ENCODE assay signal across 9 cellular contexts in the genomic region with DNA sequence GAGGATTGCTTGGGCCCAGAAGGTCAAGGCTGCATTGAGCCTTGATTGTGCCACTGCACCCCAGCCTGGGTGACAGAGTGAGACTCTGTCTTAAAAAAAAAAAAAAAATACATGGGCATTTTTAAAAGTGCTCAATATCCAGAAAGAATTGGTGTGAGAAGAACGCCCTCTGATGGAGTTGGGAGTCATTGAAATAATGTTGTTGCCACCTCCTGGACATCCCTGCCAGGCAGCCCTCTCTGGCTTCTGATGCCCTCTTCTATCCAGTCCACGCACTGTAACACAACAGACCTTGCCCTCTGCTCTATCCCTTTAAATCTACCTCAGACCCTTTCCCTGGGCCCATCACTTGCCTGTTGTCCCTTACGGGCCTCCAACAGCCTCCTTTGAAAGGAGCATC. TPM values are rescaled to one million over a fixed set of nuclear protein-coding genes. Genes with fewer than 3 reads are reported as not detected.
DNase-seq lines count a peak whose midpoint lies in the region; ATAC-seq and TF ChIP-seq lines count a peak whose summit lies in the region.
"Had no signal": no experiment of that assay in that cellular context is flagged by ENCODE, and none has a peak within 500 bp of the region (broad histone marks: within the 10 kb centered on the region; RNA-seq: fewer than 3 reads in every experiment).

No MANE protein-coding gene starts in this region.

- peaks cover 23% of the 10 kb centered on the region for H3K36me3 Mint-ChIP-seq in CD8-positive, alpha-beta T cell
- H3K36me3 Mint-ChIP-seq in T-cell, result peaks cover 5% of the 10 kb centered on the region
- H3K36me3 Mint-ChIP-seq in immature natural killer cell, result peaks cover 25 to 68% (median 60%) of the 10 kb centered on the region in 3 donors

- H3K9me3 Mint-ChIP-seq in CD8-positive, alpha-beta T cell, result no peaks in the 10 kb centered on the region
- H3K9me3 Mint-ChIP-seq in T-cell, result no peaks in the 10 kb centered on the region
- no peaks in the 10 kb centered on the region for H3K9me3 Mint-ChIP-seq in immature natural killer cell

- H2AFZ ChIP-seq in HCT116 (ENCODE audit: low read depth, low read length, poor library complexity, severe bottlenecking), result no peak overlapping the region

- TF ChIP-seq RAD21 in HCT116 (IDR thresholded peaks at IDR 0.05; ENCODE audit: low read depth), result peak; percentile 68

- peaks cover 24% of the 10 kb centered on the region for H3K27me3 Mint-ChIP-seq in CD8-positive, alpha-beta T cell (ENCODE audit: low read depth)
- H3K27me3 Mint-ChIP-seq in T-cell, result peaks cover 21 to 22% of the 10 kb centered on the region in 2 donors
- peaks cover 1 to 8% (median 6%) of the 10 kb centered on the region in 3 donors for H3K27me3 Mint-ChIP-seq in immature natural killer cell (ENCODE audit: low read depth in 3 of 3)

- peak overlapping the region; percentile 40 for H3K4me3 Mint-ChIP-seq in CD8-positive, alpha-beta T cell
- H3K4me3 Mint-ChIP-seq in T-cell (peak overlapping the region in 2 of 3 donors; percentile 13 to 42), immature natural killer cell (peak overlapping the region; percentile 96 to 100 (median 100))

- DNase-seq in CD8-positive, alpha-beta T cell, result peak in 1 of 7 experiments; percentile 20
- peak; percentile 29 for DNase-seq in HCT116 (ENCODE audit: low read depth, low spot score)
- peak in 9 of 34 experiments; percentile 6 to 35 (median 19) for DNase-seq in T-cell
- peak; percentile 67 to 70 (median 67) for DNase-seq in immature natural killer cell
- DNase-seq in hippocampal formation (lab: John Stamatoyannopoulos, UW), result no peak
- DNase-seq in COLO668 (lab: John Stamatoyannopoulos, UW; ENCODE audit: unreplicated experiment), result no peak
- DNase-seq: right lobe of liver had no signal

- H3K27ac Mint-ChIP-seq in CD8-positive, alpha-beta T cell, result peak overlapping the region; percentile 12
- peak overlapping the region; percentile 14 to 65 for H3K27ac Mint-ChIP-seq in T-cell
- H3K27ac Mint-ChIP-seq in immature natural killer cell, result peak overlapping the region; percentile 89 to 98 (median 96)

- H3K27me3 ChIP-seq in CD8-positive, alpha-beta T cell (ENCODE audit: insufficient read depth, low read length), result no peaks in the 10 kb centered on the region
- H3K27me3 ChIP-seq in HCT116 (ENCODE audit: insufficient read depth, low read length), result no peaks in the 10 kb centered on the region

- peak; percentile 49 for TF ChIP-seq CTCF in CD8-positive, alpha-beta T cell (IDR thresholded peaks at IDR 0.05)
- TF ChIP-seq CTCF in HCT116 (IDR thresholded peaks at IDR 0.05 in 2 of 3, conservative IDR thresholded peaks at IDR 0.05 in 1 of 3; ENCODE audit: borderline replicate concordance in 1 of 3, insufficient read depth in 1 of 3, low read depth in 2 of 3, low read length in 2 of 3), result peak; percentile 46 to 79 (median 61); a peak in 5 of 6 replicates

- H4K20me1 ChIP-seq in HCT116 (ENCODE audit: insufficient read depth), result no peaks in the 10 kb centered on the region

- intact Hi-C loops in CD8-positive, alpha-beta T cell (cut with DNase I, micrococcal nuclease), result loop anchor here (1.0 to 5.0 kb wide), 3 partner anchors 125 to 278 kb away; no protein-coding TSS in a partner anchor
- intact Hi-C loops in HCT116 (cut with micrococcal nuclease), result loop anchor here (1.0 to 10.0 kb wide), 3 partner anchors 128 to 275 kb away; no protein-coding TSS in a partner anchor

- POLR2A ChIA-PET in CD8-positive, alpha-beta T cell (lab: Charles Lee), result interaction anchor here (1.1 kb wide), 1 partner anchor 9 kb away, joined by 3 read pairs; no protein-coding TSS in a partner anchor
- POLR2A ChIA-PET in HCT116 (lab: Charles Lee), result no interaction called here
- POLR2A ChIA-PET in T-cell (lab: Charles Lee), result no interaction called here

- no peak overlapping the region for H3K4me3 ChIP-seq in CD8-positive, alpha-beta T cell (ENCODE audit: low read depth, low read length)
- H3K4me3 ChIP-seq in HCT116 (replicated peaks in 1 of 2; ENCODE audit: low read depth in 1 of 2, low read length in 2 of 2), result no peak overlapping the region
- H3K4me3 ChIP-seq: right lobe of liver had no signal

- H3K4me1 ChIP-seq in CD8-positive, alpha-beta T cell (ENCODE audit: insufficient read depth, low read length), result peaks cover 12% of the 10 kb centered on the region
- H3K4me1 ChIP-seq in HCT116 (ENCODE audit: control insufficient read depth in 1 of 2, insufficient read depth in 2 of 2, low read length in 2 of 2), result no peaks in the 10 kb centered on the region

- H3K79me2 ChIP-seq in HCT116 (ENCODE audit: insufficient read depth, low read length), result no peaks in the 10 kb centered on the region

- H3K9me2 ChIP-seq in HCT116 (ENCODE audit: insufficient read depth), result no peaks in the 10 kb centered on the region

- no peak overlapping the region for H3K9ac ChIP-seq in HCT116 (ENCODE audit: low read length)

- H3K36me3 ChIP-seq in CD8-positive, alpha-beta T cell (ENCODE audit: insufficient read depth, low read length), result no peaks in the 10 kb centered on the region
- H3K36me3 ChIP-seq in HCT116 (ENCODE audit: control insufficient read depth in 1 of 2, insufficient read depth in 2 of 2, low read length in 2 of 2), result no peaks in the 10 kb centered on the region
- H3K36me3 ChIP-seq: right lobe of liver had no signal

- H3K4me1 Mint-ChIP-seq in CD8-positive, alpha-beta T cell (ENCODE audit: low read depth), result peaks cover 40% of the 10 kb centered on the region
- H3K4me1 Mint-ChIP-seq in T-cell (peaks cover 18 to 52% (median 30%) of the 10 kb centered on the region in 3 donors), immature natural killer cell (peaks cover 67 to 73% of the 10 kb centered on the region in 2 donors)

- no TSS peak for BruUV-seq in HCT116 (replicated peaks; lab: Mats Ljungman, UMichigan)

- peak; percentile 45 for ATAC-seq in CD8-positive, alpha-beta T cell
- ATAC-seq in HCT116 (peak; percentile 89), T-cell (replicated peaks in 1 of 4) (peak in 2 of 4 experiments; percentile 42 to 43), HG02642 (IDR thresholded peaks at IDR 0.05; ENCODE audit: poor library complexity, unreplicated experiment) (no peak), GM19324 (IDR thresholded peaks at IDR 0.05; ENCODE audit: low FRiP score, unreplicated experiment) (no peak)

- RAD21 ChIA-PET in HCT116 (lab: Charles Lee; ENCODE audit: low non-redundant PET in 1 of 2, low total read pairs in 2 of 2, uncharacterized antibody in 2 of 2, unreplicated experiment in 2 of 2), result no interaction called here

- no peak overlapping the region for H3K27ac ChIP-seq in CD8-positive, alpha-beta T cell (ENCODE audit: low read depth, low read length)
- no peak overlapping the region for H3K27ac ChIP-seq in HCT116 (ENCODE audit: low read depth, low read length)
- H3K27ac ChIP-seq: right lobe of liver had no signal

- CTCF ChIA-PET in CD8-positive, alpha-beta T cell (lab: Charles Lee), result interaction anchor here (0.5 to 2.4 kb wide), 15 partner anchors 15 to 893 kb away, joined by 3 to 15 read pairs (median 3); no protein-coding TSS in a partner anchor
- CTCF ChIA-PET in HCT116 (lab: Charles Lee) (interaction anchor here (0.6 to 2.0 kb wide), 3 partner anchors 126 to 229 kb away, joined by 3 to 7 read pairs (median 5); no protein-coding TSS in a partner anchor), T-cell (lab: Charles Lee) (interaction anchor here (0.9 to 2.2 kb wide), 3 partner anchors 96 to 276 kb away, joined by 3 to 6 read pairs (median 3); no protein-coding TSS in a partner anchor)

- H3K4me2 ChIP-seq in HCT116 (ENCODE audit: low read length), result no peak overlapping the region

- TF ChIP-seq POLR2A in HCT116 (IDR thresholded peaks at IDR 0.05; ENCODE audit: borderline replicate concordance, extremely low read depth, insufficient read depth, insufficient read length), result no peak

- no peaks in the 10 kb centered on the region for H3K9me3 ChIP-seq in CD8-positive, alpha-beta T cell (ENCODE audit: low read length)
- H3K9me3 ChIP-seq in HCT116 (ENCODE audit: control insufficient read depth in 1 of 2, insufficient read depth in 1 of 2, low read depth in 1 of 2, low read length in 2 of 2), result no peaks in the 10 kb centered on the region
- H3K9me3 ChIP-seq: right lobe of liver had no signal

TF ChIP-seq in HCT116, 20 proteins besides CTCF, POLR2A, EP300 and RAD21 (continues in another document):
- TF ChIP-seq, protein P1, sequence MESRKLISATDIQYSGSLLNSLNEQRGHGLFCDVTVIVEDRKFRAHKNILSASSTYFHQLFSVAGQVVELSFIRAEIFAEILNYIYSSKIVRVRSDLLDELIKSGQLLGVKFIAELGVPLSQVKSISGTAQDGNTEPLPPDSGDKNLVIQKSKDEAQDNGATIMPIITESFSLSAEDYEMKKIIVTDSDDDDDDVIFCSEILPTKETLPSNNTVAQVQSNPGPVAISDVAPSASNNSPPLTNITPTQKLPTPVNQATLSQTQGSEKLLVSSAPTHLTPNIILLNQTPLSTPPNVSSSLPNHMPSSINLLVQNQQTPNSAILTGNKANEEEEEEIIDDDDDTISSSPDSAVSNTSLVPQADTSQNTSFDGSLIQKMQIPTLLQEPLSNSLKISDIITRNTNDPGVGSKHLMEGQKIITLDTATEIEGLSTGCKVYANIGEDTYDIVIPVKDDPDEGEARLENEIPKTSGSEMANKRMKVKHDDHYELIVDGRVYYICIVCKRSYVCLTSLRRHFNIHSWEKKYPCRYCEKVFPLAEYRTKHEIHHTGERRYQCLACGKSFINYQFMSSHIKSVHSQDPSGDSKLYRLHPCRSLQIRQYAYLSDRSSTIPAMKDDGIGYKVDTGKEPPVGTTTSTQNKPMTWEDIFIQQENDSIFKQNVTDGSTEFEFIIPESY (IDR thresholded peaks at IDR 0.05; ENCODE audit: extremely low read depth, insufficient replicate concordance, low read length), result no peak
- TF ChIP-seq, protein P2, sequence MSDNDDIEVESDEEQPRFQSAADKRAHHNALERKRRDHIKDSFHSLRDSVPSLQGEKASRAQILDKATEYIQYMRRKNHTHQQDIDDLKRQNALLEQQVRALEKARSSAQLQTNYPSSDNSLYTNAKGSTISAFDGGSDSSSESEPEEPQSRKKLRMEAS (IDR thresholded peaks at IDR 0.05), result no peak
- TF ChIP-seq ELF1 (IDR thresholded peaks at IDR 0.05; ENCODE audit: borderline replicate concordance, low read depth) (no peak), SIN3A (IDR thresholded peaks at IDR 0.05; ENCODE audit: low read depth) (no peak)

RNA-seq across cellular contexts. Expression of a gene that starts 4.9 kb away (rescaled TPM):
- 1 to 10 TPM; 2.7 to 3.0 TPM for total RNA-seq in CD8-positive, alpha-beta T cell
- total RNA-seq in HCT116 (2021; ENCODE audit: unreplicated experiment), result not detected
- not detected in 2 replicates for polyA plus RNA-seq in HCT116 (2012)
- 1 to 10 TPM; 1.8 to 8.9 (median 5.2) TPM for total RNA-seq in T-cell
- polyA plus RNA-seq in immature natural killer cell, result 100 to 1,000 TPM in 2 of 3 donors, 10 to 100 TPM in 1; 78.2 to 233 (median 133) TPM

RNA-seq across cellular contexts. Expression of a gene that starts 41.7 kb away (rescaled TPM):
- total RNA-seq in CD8-positive, alpha-beta T cell, result 1 to 10 TPM; 3.5 to 4.3 TPM
- total RNA-seq in HCT116 (2021; ENCODE audit: unreplicated experiment) (0.57 TPM), T-cell (10 to 100 TPM; 38.8 to 68.0 (median 54.7) TPM)
- polyA plus RNA-seq in HCT116 (2012), result 0.05 and 0.18 TPM in 2 replicates
- 100 to 1,000 TPM; 154 to 252 (median 250) TPM for polyA plus RNA-seq in immature natural killer cell

Comparison
In these comparisons a context has a peak if more than half of its experiments do, and no peak if none do; other contexts are left out.
1. ATAC-seq: peak in CD8-positive, alpha-beta T cell (single experiment) and HCT116 (single experiment); none in HG02642 (single experiment) and GM19324 (single experiment).
2. DNase-seq: peak in HCT116 (single experiment) and immature natural killer cell (3 of 3); none in hippocampal formation (0 of 2) and COLO668 (single experiment).
3. H3K27ac Mint-ChIP-seq: peak in every context shown above with its lines; median percentile 96 in immature natural killer cell; 40 in T-cell; 12 in CD8-positive, alpha-beta T cell.
4. H3K4me3 Mint-ChIP-seq: peak in every context shown above with its lines; median percentile 100 in immature natural killer cell; 40 in CD8-positive, alpha-beta T cell; 28 in T-cell.
5. RNA of a gene that starts 41.7 kb away (total RNA-seq): 38.8 to 68.0 TPM in T-cell; 3.5 to 4.3 TPM in CD8-positive, alpha-beta T cell and 0.57 TPM in HCT116 (single experiment); every median in the first group is over 4 times any median in the second.